In genomic region chrX:119692241-119693031, GRCh38 we compare ENCODE assay signal across 9 cellular contexts. TPM values are rescaled to one million over a fixed set of nuclear protein-coding genes. Genes with fewer than 3 reads are reported as not detected.
A peak's percentile ranks its signal among the peaks of the same experiment; 100 is the strongest.
DNase-seq lines count a peak whose midpoint lies in the region; ATAC-seq and TF ChIP-seq lines count a peak whose summit lies in the region.
"Had no signal": no experiment of that assay in that cellular context is flagged by ENCODE, and none has a peak within 500 bp of the region (broad histone marks: within the 10 kb centered on the region; RNA-seq: fewer than 3 reads in every experiment).

No MANE protein-coding gene starts in this region.

- no peaks in the 10 kb centered on the region for H3K27me3 ChIP-seq in SJSA1 (replicated peaks)

- no peak for DNase-seq in GM10266 (ENCODE audit: extremely low spot score)
- peak in 1 of 2 experiments; percentile 22 for DNase-seq in SJSA1 (ENCODE audit: low read depth in 1 of 2, low spot score in 2 of 2)
- DNase-seq in activated naive CD8-positive, alpha-beta T cell treated with anti-CD3 and anti-CD28 coated beads for 36 hours, result no peak
- peak; percentile 48 for DNase-seq in left ventricle myocardium superior
- DNase-seq in sciatic nerve (ENCODE audit: low spot score), result peak; percentile 60

- peak overlapping the region; percentile 63 for H3K4me3 ChIP-seq in SJSA1

- ATAC-seq in HG03045 (IDR thresholded peaks at IDR 0.05; ENCODE audit: unreplicated experiment) (peak; percentile 25), left ventricle myocardium superior (peak; percentile 69), sciatic nerve (peak; percentile 59), HG03460 (IDR thresholded peaks at IDR 0.05; ENCODE audit: unreplicated experiment) (no peak), GM21737 (IDR thresholded peaks at IDR 0.05; ENCODE audit: unreplicated experiment) (no peak)

- peaks cover 29% of the 10 kb centered on the region for H3K36me3 Mint-ChIP-seq in activated naive CD8-positive, alpha-beta T cell treated with anti-CD3 and anti-CD28 coated beads for 36 hours

- no peaks in the 10 kb centered on the region for H3K9me3 Mint-ChIP-seq in activated naive CD8-positive, alpha-beta T cell treated with anti-CD3 and anti-CD28 coated beads for 36 hours

- peaks cover 20% of the 10 kb centered on the region for H3K4me1 Mint-ChIP-seq in activated naive CD8-positive, alpha-beta T cell treated with anti-CD3 and anti-CD28 coated beads for 36 hours

- peak overlapping the region; percentile 71 for H3K27ac ChIP-seq in SJSA1
- H3K27ac ChIP-seq: epithelial cell of prostate had no signal

- H3K36me3 ChIP-seq in SJSA1, result no peaks in the 10 kb centered on the region

- no peaks in the 10 kb centered on the region for H3K9me3 ChIP-seq in SJSA1 (replicated peaks)

- peak overlapping the region; percentile 94 for H3K4me3 Mint-ChIP-seq in activated naive CD8-positive, alpha-beta T cell treated with anti-CD3 and anti-CD28 coated beads for 36 hours

- H3K4me1 ChIP-seq in SJSA1 (replicated peaks), result peaks cover 4% of the 10 kb centered on the region; the same call in 1 of the 2 replicates

- no peaks in the 10 kb centered on the region for H3K27me3 Mint-ChIP-seq in activated naive CD8-positive, alpha-beta T cell treated with anti-CD3 and anti-CD28 coated beads for 36 hours

- peak; percentile 9 for TF ChIP-seq CTCF in GM10266 (IDR thresholded peaks at IDR 0.05; ENCODE audit: control insufficient read depth, insufficient read depth, low read depth, missing control alignments)

- intact Hi-C loops in left ventricle myocardium superior (cut with micrococcal nuclease), result no loop called here
- intact Hi-C loops in sciatic nerve (cut with DNase I), result no loop called here

- H3K27ac Mint-ChIP-seq in activated naive CD8-positive, alpha-beta T cell treated with anti-CD3 and anti-CD28 coated beads for 36 hours, result peak overlapping the region; percentile 100

RNA-seq across cellular contexts. Expression of gene SEPTIN6, which starts 0.5 kb away (rescaled TPM):
- total RNA-seq in SJSA1 (2014; rRNA removed; shearing (Covaris generic)), result 12.9 and 21.2 TPM in 2 replicates
- 100 to 1,000 TPM; 187 to 202 TPM for total RNA-seq in activated naive CD8-positive, alpha-beta T cell treated with anti-CD3 and anti-CD28 coated beads for 36 hours
- total RNA-seq in left ventricle myocardium superior (7.6 TPM), sciatic nerve (33.0 TPM)

Comparison
In these comparisons a context has a peak if more than half of its experiments do, and no peak if none do; other contexts are left out.
1. DNase-seq: peak in left ventricle myocardium superior (single experiment) and sciatic nerve (single experiment); none in GM10266 (single experiment) and activated naive CD8-positive, alpha-beta T cell treated with anti-CD3 and anti-CD28 coated beads for 36 hours (single experiment).
2. ATAC-seq: peak in HG03045 (single experiment), left ventricle myocardium superior (single experiment) and sciatic nerve (single experiment); none in HG03460 (single experiment) and GM21737 (single experiment).